ENCODE assay signal across 8 cellular contexts in genomic region chr15:58227706-58228543, GRCh38.
A peak's percentile ranks its signal among the peaks of the same experiment; 100 is the strongest.
DNase-seq lines count a peak whose midpoint lies in the region; ATAC-seq, FAIRE-seq and TF ChIP-seq lines count a peak whose summit lies in the region.

No MANE protein-coding gene starts in this region.

- no peaks in the 10 kb centered on the region for H3K79me2 ChIP-seq in SU-DHL-6 (ENCODE audit: insufficient read depth, low read length)

- ATAC-seq in HG03432 (IDR thresholded peaks at IDR 0.05; ENCODE audit: unreplicated experiment) (no peak), HG02642 (IDR thresholded peaks at IDR 0.05; ENCODE audit: poor library complexity, unreplicated experiment) (no peak)

- H3K27me3 ChIP-seq in SU-DHL-6 (ENCODE audit: low read length) (no peaks in the 10 kb centered on the region), adipocyte (replicated peaks; ENCODE audit: control insufficient read depth, insufficient read depth, low read length) (no peaks in the 10 kb centered on the region)

- no peak overlapping the region for H3K27ac ChIP-seq in SU-DHL-6 (ENCODE audit: low read depth, low read length)

- TF ChIP-seq POLR2A in NB4 (IDR thresholded peaks at IDR 0.05; ENCODE audit: extremely low read depth, insufficient read length), result no peak

- intact Hi-C loops in cardiac septum (cut with DNase I), result loop anchor here (5.0 to 10.0 kb wide), 3 partner anchors 519 to 704 kb away; partner anchors contain the start of genes ADAM10, MINDY2 and SLTM

- peak; percentile 78 for TF ChIP-seq CTCF in NB4 (IDR thresholded peaks at IDR 0.05; ENCODE audit: low read depth, low read length)
- TF ChIP-seq CTCF in SU-DHL-6 (IDR thresholded peaks at IDR 0.05; ENCODE audit: insufficient read depth, low read length, poor library complexity, severe bottlenecking), result peak; percentile 60

- no peaks in the 10 kb centered on the region for H4K20me1 ChIP-seq in SU-DHL-6 (ENCODE audit: low read depth, low read length)

- no peak overlapping the region for H3K4me2 ChIP-seq in SU-DHL-6 (ENCODE audit: low read depth, low read length, poor library complexity, severe bottlenecking)

- H3K9me3 ChIP-seq in SU-DHL-6 (ENCODE audit: insufficient read depth, low read length) (no peaks in the 10 kb centered on the region), adipocyte (ENCODE audit: control insufficient read depth, low read length) (no peaks in the 10 kb centered on the region)

- peak; percentile 82 for DNase-seq in NB4 (ENCODE audit: low read depth)
- peak; percentile 90 for DNase-seq in adipocyte (ENCODE audit: low read depth)
- DNase-seq in cardiac septum (ENCODE audit: low spot score), result peak; percentile 86
- DNase-seq in renal cortical epithelial cell (ENCODE audit: low read depth), result peak; percentile 79

- no peaks in the 10 kb centered on the region for H3F3A ChIP-seq in SU-DHL-6 (ENCODE audit: insufficient read depth)

- H3K9ac ChIP-seq in SU-DHL-6 (ENCODE audit: low read length) (no peak overlapping the region), adipocyte (ENCODE audit: low read length) (peak overlapping the region; percentile 43)

- H3K36me3 ChIP-seq in SU-DHL-6 (ENCODE audit: low read length), result no peaks in the 10 kb centered on the region
- no peaks in the 10 kb centered on the region for H3K36me3 ChIP-seq in adipocyte (ENCODE audit: control insufficient read depth, insufficient read depth, low read length, severe bottlenecking)

- FAIRE-seq in G401.6 (lab: Jason Lieb, UNC), result peak; percentile 89

- H3K4me3 ChIP-seq in NB4 (ENCODE audit: low read depth, low read length) (no peak overlapping the region), SU-DHL-6 (ENCODE audit: insufficient read depth, low read length, poor library complexity, severe bottlenecking) (no peak overlapping the region), adipocyte (ENCODE audit: low read length) (no peak overlapping the region)

- peaks cover 35% of the 10 kb centered on the region for H3K4me1 ChIP-seq in adipocyte (ENCODE audit: control insufficient read depth, insufficient read depth, low read length)

- no peaks in the 10 kb centered on the region for H3K9me2 ChIP-seq in SU-DHL-6 (replicated peaks; ENCODE audit: insufficient read depth, low read length)

- H2AFZ ChIP-seq in SU-DHL-6 (ENCODE audit: low read depth, low read length, severe bottlenecking), result no peak overlapping the region
